In genomic region chr16:88764080-88764479, GRCh38 we compare ENCODE assay signal across 16 cellular contexts. TPM values are rescaled to one million over a fixed set of nuclear protein-coding genes. Genes with fewer than 3 reads are reported as not detected.
DNase-seq lines count a peak whose midpoint lies in the region; ATAC-seq, FAIRE-seq and TF ChIP-seq lines count a peak whose summit lies in the region.
"Had no signal": no experiment of that assay in that cellular context is flagged by ENCODE, and none has a peak within 500 bp of the region (broad histone marks: within the 10 kb centered on the region; RNA-seq: fewer than 3 reads in every experiment).

No MANE protein-coding gene starts in this region.

- no peak overlapping the region for H3K27ac ChIP-seq in CD4-positive, alpha-beta memory T cell (ENCODE audit: low read depth, low read length)
- H3K27ac ChIP-seq in pancreas = peak overlapping the region; percentile 33 to 63 (median 54)
- H3K27ac ChIP-seq: ascending aorta, coronary artery, gastrocnemius medialis, psoas muscle, SJCRH30 had no signal

- TF ChIP-seq CTCF in WTC11 (IDR thresholded peaks at IDR 0.05) = no peak
- no peak for TF ChIP-seq CTCF in pancreas (IDR thresholded peaks at IDR 0.05)

- intact Hi-C loops in CD4-positive, alpha-beta memory T cell (cut with micrococcal nuclease) = no loop called here
- intact Hi-C loops in pancreas (cut with DNase I) = no loop called here

- H3K27ac Mint-ChIP-seq in CD4-positive, alpha-beta memory T cell = peak overlapping the region in 4 of 7 donors; percentile 22 to 57 (median 54)
- H3K27ac Mint-ChIP-seq in WTC11 = peak overlapping the region; percentile 99
- H3K27ac Mint-ChIP-seq: natural killer cell had no signal

- H3K9me3 Mint-ChIP-seq in CD4-positive, alpha-beta memory T cell = no peaks in the 10 kb centered on the region
- no peaks in the 10 kb centered on the region for H3K9me3 Mint-ChIP-seq in WTC11
- H3K9me3 Mint-ChIP-seq: natural killer cell had no signal

- H3K27me3 ChIP-seq in CD4-positive, alpha-beta memory T cell (ENCODE audit: insufficient read depth, low read length) = no peaks in the 10 kb centered on the region
- H3K27me3 ChIP-seq in pancreas = no peaks in the 10 kb centered on the region
- H3K27me3 ChIP-seq: ascending aorta, SJCRH30 had no signal

- no peak overlapping the region for H3K4me3 Mint-ChIP-seq in CD4-positive, alpha-beta memory T cell
- 0 out of 2 replicates have a peak overlapping the region, but pooled peaks have one; percentile 14 for H3K4me3 Mint-ChIP-seq in WTC11
- H3K4me3 Mint-ChIP-seq: natural killer cell had no signal

- 88 to 90% methylated on average over 19 of the region's 19 CpGs for WGBS in pancreas, 2 donors

- CTCF ChIA-PET in CD4-positive, alpha-beta memory T cell (lab: Charles Lee; ENCODE audit: partially characterized antibody) = interaction anchor here (0.8 to 3.3 kb wide), 5 partner anchors 9 to 94 kb away, joined by 3 to 10 read pairs (median 3); no protein-coding TSS in a partner anchor
- CTCF ChIA-PET in WTC11 (lab: Charles Lee) = interaction anchor here (0.7 to 9.6 kb wide), 28 partner anchors 9 to 793 kb away, joined by 3 to 115 read pairs (median 6); partner anchors contain the start of genes CDT1, PIEZO1 and ZC3H18

- H3K36me3 ChIP-seq in CD4-positive, alpha-beta memory T cell (ENCODE audit: insufficient read depth, low read length) = peaks cover 1% of the 10 kb centered on the region
- no peaks in the 10 kb centered on the region for H3K36me3 ChIP-seq in pancreas
- H3K36me3 ChIP-seq: gastrocnemius medialis, SJCRH30 had no signal

- H3K4me3 ChIP-seq in CD4-positive, alpha-beta memory T cell (ENCODE audit: low read length in 2 of 2) = no peak overlapping the region
- H3K4me3 ChIP-seq in pancreas = no peak overlapping the region
- H3K4me3 ChIP-seq: ascending aorta, coronary artery, gastrocnemius medialis, psoas muscle, SJCRH30 had no signal

- H3K27me3 Mint-ChIP-seq in CD4-positive, alpha-beta memory T cell = no peaks in the 10 kb centered on the region
- no peaks in the 10 kb centered on the region for H3K27me3 Mint-ChIP-seq in WTC11 (ENCODE audit: low read depth)

- H3K4me1 Mint-ChIP-seq in CD4-positive, alpha-beta memory T cell = peaks cover 18 to 63% (median 33%) of the 10 kb centered on the region in 4 donors
- H3K4me1 Mint-ChIP-seq in WTC11 = peaks cover 37% of the 10 kb centered on the region

- H3K36me3 Mint-ChIP-seq in CD4-positive, alpha-beta memory T cell = peaks cover 0 to 23% of the 10 kb centered on the region in 2 donors
- H3K36me3 Mint-ChIP-seq in WTC11 = no peaks in the 10 kb centered on the region
- H3K36me3 Mint-ChIP-seq: natural killer cell had no signal

- ATAC-seq in WTC11 = no peak
- ATAC-seq in pancreas = no peak
- ATAC-seq in HG03025 (IDR thresholded peaks at IDR 0.05; ENCODE audit: low FRiP score, unreplicated experiment) = no peak
- no peak for ATAC-seq in HG03460 (IDR thresholded peaks at IDR 0.05; ENCODE audit: unreplicated experiment)
- ATAC-seq: gastrocnemius medialis, natural killer cell, psoas muscle had no signal

- DNase-seq in CD4-positive, alpha-beta memory T cell = no peak
- DNase-seq in WTC11 (ENCODE audit: low spot score) (no peak), pancreas (peak in 1 of 6 donors; percentile 61)
- DNase-seq in stimulated activated CD4-positive, alpha-beta T cell treated with anti-CD3 and anti-CD28 coated beads, Interleukin-4, amount 100 ng/mL, for 24 hours = no peak
- DNase-seq: activated gamma-delta T cell; gastrocnemius medialis; natural killer cell; NCI-H2081 treated with DMSO at 0.1 percent for 48 hours; NCI-H526; psoas muscle; SJCRH30; stimulated activated naive CD4-positive, alpha-beta T cell treated with Interleukin-2 at 50 U/mL for 16 hours had no signal

- H3K9me3 ChIP-seq in CD4-positive, alpha-beta memory T cell (ENCODE audit: control insufficient read depth in 1 of 2, low read length in 2 of 2) = no peaks in the 10 kb centered on the region
- no peaks in the 10 kb centered on the region for H3K9me3 ChIP-seq in pancreas
- H3K9me3 ChIP-seq: ascending aorta, gastrocnemius medialis, psoas muscle, SJCRH30 had no signal

- POLR2A ChIA-PET in CD4-positive, alpha-beta memory T cell (lab: Charles Lee; ENCODE audit: partially characterized antibody) = interaction anchor here (1.0 to 2.7 kb wide), 4 partner anchors 17 to 63 kb away, joined by 4 to 18 read pairs (median 4); no protein-coding TSS in a partner anchor
- POLR2A ChIA-PET in WTC11 (lab: Charles Lee) = interaction anchor here (0.7 to 2.4 kb wide), 4 partner anchors 9 to 46 kb away, joined by 3 to 10 read pairs (median 3); no protein-coding TSS in a partner anchor

- FAIRE-seq in pancreas (lab: Jason Lieb, UNC) = no peak

- H3K4me1 ChIP-seq in CD4-positive, alpha-beta memory T cell (ENCODE audit: insufficient read depth, low read length) = peaks cover 83% of the 10 kb centered on the region
- peaks cover 0 to 6% (median 0%) of the 10 kb centered on the region in 3 donors for H3K4me1 ChIP-seq in pancreas
- H3K4me1 ChIP-seq: psoas muscle had no signal

TF ChIP-seq in WTC11, 78 proteins besides CTCF, POLR2A, EP300 and RAD21:
- no peak for TF ChIP-seq TP53 (CRISPR knock-in tag; IDR thresholded peaks at IDR 0.05)
- no peak for TF ChIP-seq ETV6 (CRISPR knock-in tag; IDR thresholded peaks at IDR 0.05)
- TF ChIP-seq E2F4 (CRISPR knock-in tag; IDR thresholded peaks at IDR 0.05; ENCODE audit: borderline replicate concordance, low read depth) = no peak
- no peak for TF ChIP-seq TEAD1 (CRISPR knock-in tag; IDR thresholded peaks at IDR 0.05)
- no peak for TF ChIP-seq JUN (CRISPR knock-in tag; IDR thresholded peaks at IDR 0.05)
- TF ChIP-seq ZSCAN18 (CRISPR knock-in tag; IDR thresholded peaks at IDR 0.05) = no peak
- no peak for TF ChIP-seq ZNF396 (CRISPR knock-in tag; IDR thresholded peaks at IDR 0.05; ENCODE audit: borderline replicate concordance)
- no peak for TF ChIP-seq ZNF416 (CRISPR knock-in tag; IDR thresholded peaks at IDR 0.05)

RNA-seq across cellular contexts. Expression of gene PIEZO1, which starts 20.9 kb away (rescaled TPM):
- 100 to 1,000 TPM; 274 to 302 TPM for total RNA-seq in CD4-positive, alpha-beta memory T cell
- 10 to 100 TPM; 12.0 to 67.5 TPM for polyA plus RNA-seq in CD4-positive, alpha-beta memory T cell
- total RNA-seq in WTC11 (2021) (68.3 to 75.1 TPM (median 71.3 TPM) in 3 replicates), pancreas (10 to 100 TPM; 16.3 to 72.0 (median 23.9) TPM)
- 100 to 1,000 TPM; 189 to 255 TPM for polyA plus RNA-seq in pancreas

RNA-seq across cellular contexts. Expression of gene CDT1, which starts 39.5 kb away (rescaled TPM):
- total RNA-seq in CD4-positive, alpha-beta memory T cell = under 1 TPM; 0.17 TPM
- polyA plus RNA-seq in CD4-positive, alpha-beta memory T cell = under 1 TPM; 0.19 to 0.26 TPM
- 142 to 154 TPM (median 149 TPM) in 3 replicates for total RNA-seq in WTC11 (2021)
- total RNA-seq in pancreas = 1 to 10 TPM in 4 of 6 donors, under 1 TPM in 2; 0.12 to 1.8 (median 1.4) TPM
- polyA plus RNA-seq in pancreas = under 1 TPM; 0.30 to 0.35 TPM
- total RNA-seq: ascending aorta had no signal

RNA-seq across cellular contexts. Expression of gene APRT, which starts 47.6 kb away (rescaled TPM):
- 100 to 1,000 TPM; 171 to 175 TPM for total RNA-seq in CD4-positive, alpha-beta memory T cell
- polyA plus RNA-seq in CD4-positive, alpha-beta memory T cell = 100 to 1,000 TPM; 569 to 624 TPM
- 272 to 288 TPM (median 282 TPM) in 3 replicates for total RNA-seq in WTC11 (2021)
- total RNA-seq in pancreas = 10 to 100 TPM; 38.8 to 85.4 (median 61.6) TPM
- polyA plus RNA-seq in pancreas = 10 to 100 TPM; 82.7 to 88.2 TPM

RNA-seq across cellular contexts. Expression of gene CTU2, which starts 57.8 kb away (rescaled TPM):
- total RNA-seq in CD4-positive, alpha-beta memory T cell = 10 to 100 TPM; 20.4 to 21.1 TPM
- polyA plus RNA-seq in CD4-positive, alpha-beta memory T cell = 10 to 100 TPM; 11.5 to 13.6 TPM
- total RNA-seq in WTC11 (2021) (42.1 to 52.4 TPM (median 43.7 TPM) in 3 replicates), pancreas (10 to 100 TPM in 3 of 6 donors, 1 to 10 TPM in 3; 8.1 to 13.3 (median 10.0) TPM)
- 10 to 100 TPM; 20.3 to 21.9 TPM for polyA plus RNA-seq in pancreas

RNA-seq across cellular contexts. Expression of gene RNF166, which starts 57.9 kb away (rescaled TPM):
- total RNA-seq in CD4-positive, alpha-beta memory T cell = 100 to 1,000 TPM; 129 to 137 TPM
- 10 to 100 TPM; 90.5 to 92.9 TPM for polyA plus RNA-seq in CD4-positive, alpha-beta memory T cell
- 38.5 to 46.2 TPM (median 40.5 TPM) in 3 replicates for total RNA-seq in WTC11 (2021)
- total RNA-seq in pancreas = 10 to 100 TPM in 4 of 6 donors, 1 to 10 TPM in 2; 9.7 to 18.0 (median 10.9) TPM
- 10 to 100 TPM; 23.4 to 40.9 TPM for polyA plus RNA-seq in pancreas

Comparison
In these comparisons a context has a peak if more than half of its experiments do, and no peak if none do; other contexts are left out.
1. RNA of gene CDT1, which starts 39.5 kb away (total RNA-seq): 142 to 154 TPM in WTC11; 0.12 to 1.8 TPM in pancreas and 0.17 TPM in CD4-positive, alpha-beta memory T cell; every median in the first group is over 10 times any median in the second.